ENCODE assay signal across 13 cellular contexts in genomic region chr3:165159760-165160421, GRCh38. TPM values are rescaled to one million over a fixed set of nuclear protein-coding genes. Genes with fewer than 3 reads are reported as not detected.
"Had no signal": no experiment of that assay in that cellular context is flagged by ENCODE, and none has a peak within 500 bp of the region (broad histone marks: within the 10 kb centered on the region; RNA-seq: fewer than 3 reads in every experiment).

No MANE protein-coding gene starts in this region.

- DNase-seq: activated CD4-positive, alpha-beta T cell treated with anti-CD3 and anti-CD28 coated beads, Interleukin-2, amount 10 ng/mL, durations not matched to agents 24 days and 14 days; activated naive CD4-positive, alpha-beta T cell treated with anti-CD3 and anti-CD28 coated beads for 36 hours; central memory CD4-positive, alpha-beta T cell; cortex of kidney; effector memory CD4-positive, alpha-beta T cell; hippocampal formation; mammary epithelial cell; nephron progenitor cell; stimulated activated CD4-positive, alpha-beta T cell treated with anti-CD3 and anti-CD28 coated beads, Interleukin-4, amount 100 ng/mL, for 24 hours; T-helper 17 cell had no signal

- H3K27ac ChIP-seq: thoracic aorta had no signal

- H3K4me3 ChIP-seq: thoracic aorta had no signal

- ATAC-seq: T-helper 17 cell, WTC11 had no signal

- H3K36me3 ChIP-seq: thoracic aorta had no signal

- H3K9me3 ChIP-seq: thoracic aorta had no signal

RNA-seq across cellular contexts. Expression of gene SLITRK3, which starts 36.3 kb away (rescaled TPM):
- total RNA-seq: activated CD4-positive, alpha-beta T cell treated with anti-CD3 and anti-CD28 coated beads, Interleukin-2, amount 10 ng/mL, durations not matched to agents 24 days and 14 days; activated naive CD4-positive, alpha-beta T cell treated with anti-CD3 and anti-CD28 coated beads for 36 hours; mammary epithelial cell; pulmonary artery endothelial cell; T-helper 17 cell had no signal
- polyA plus RNA-seq: mammary epithelial cell had no signal
